ENCODE assay signal across 14 cellular contexts in the genomic region with DNA sequence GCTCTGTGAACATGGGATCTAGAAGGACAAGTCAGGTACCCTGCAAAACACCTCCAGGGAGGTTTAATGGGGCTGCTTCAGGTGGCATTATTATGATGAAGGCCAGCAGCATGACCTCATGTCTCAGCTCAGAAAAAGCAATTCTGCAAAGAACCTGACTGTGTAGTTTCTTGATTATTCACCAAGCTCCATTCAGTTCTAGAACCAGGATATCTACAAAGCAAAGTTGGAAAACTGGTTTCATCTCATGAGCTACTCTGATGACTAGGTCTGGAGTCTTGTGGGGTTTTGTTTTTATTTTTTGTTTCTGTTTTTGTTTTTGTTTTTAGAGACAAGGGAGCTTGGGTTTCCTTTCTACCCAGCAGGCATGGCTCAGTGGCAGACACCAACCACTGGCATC.
"Had no signal": no experiment of that assay in that cellular context is flagged by ENCODE, and none has a peak within 500 bp of the region (broad histone marks: within the 10 kb centered on the region; RNA-seq: fewer than 3 reads in every experiment).

No MANE protein-coding gene starts in this region.

- H3K9me3 Mint-ChIP-seq: activated CD4-positive, alpha-beta T cell treated with anti-CD3 and anti-CD28 coated beads, Interleukin-2, amount 10 ng/mL, durations not matched to agents 7 days and 5 days; activated naive CD4-positive, alpha-beta T cell treated with anti-CD3 and anti-CD28 coated beads for 36 hours; activated T-helper 1 cell treated with anti-CD3 and anti-CD28 coated beads, Interleukin-12 subunit alpha, Interleukin-12 subunit beta, Interleukin-2, Interleukin-4 antibody, amounts not matched to agents 30 ng/mL and 10 ng/mL and 1 ng/mL, durations not matched to agents 14 hours and 24 hours and 36 hours; mesothelial cell of epicardium; neural crest cell; stimulated activated naive CD8-positive, alpha-beta T cell treated with anti-CD3 and anti-CD28 coated beads, Interleukin-15, amount 100 ng/mL, for 72 hours had no signal

- H3K4me3 Mint-ChIP-seq: activated CD4-positive, alpha-beta T cell treated with anti-CD3 and anti-CD28 coated beads, Interleukin-2, amount 10 ng/mL, durations not matched to agents 7 days and 5 days; activated naive CD4-positive, alpha-beta T cell treated with anti-CD3 and anti-CD28 coated beads for 36 hours; activated T-helper 1 cell treated with anti-CD3 and anti-CD28 coated beads, Interleukin-12 subunit alpha, Interleukin-12 subunit beta, Interleukin-2, Interleukin-4 antibody, amounts not matched to agents 30 ng/mL and 10 ng/mL and 1 ng/mL, durations not matched to agents 14 hours and 24 hours and 36 hours; mesothelial cell of epicardium; neural crest cell; stimulated activated naive CD8-positive, alpha-beta T cell treated with anti-CD3 and anti-CD28 coated beads, Interleukin-15, amount 100 ng/mL, for 72 hours had no signal

- H3K27ac Mint-ChIP-seq: activated naive CD4-positive, alpha-beta T cell treated with anti-CD3 and anti-CD28 coated beads for 36 hours; mesothelial cell of epicardium had no signal

- DNase-seq: kidney glomerular epithelial cell, SW 1271 had no signal

- H3K36me3 Mint-ChIP-seq: mesothelial cell of epicardium had no signal

- H3K4me1 Mint-ChIP-seq: neural crest cell had no signal

- H3K4me3 ChIP-seq: cardiac muscle cell, hepatocyte, lower lobe of right lung, pancreas, testis, vagina had no signal

- H3K27me3 Mint-ChIP-seq: activated CD4-positive, alpha-beta T cell treated with anti-CD3 and anti-CD28 coated beads, Interleukin-2, amount 10 ng/mL, durations not matched to agents 7 days and 5 days had no signal
